In the genomic region with DNA sequence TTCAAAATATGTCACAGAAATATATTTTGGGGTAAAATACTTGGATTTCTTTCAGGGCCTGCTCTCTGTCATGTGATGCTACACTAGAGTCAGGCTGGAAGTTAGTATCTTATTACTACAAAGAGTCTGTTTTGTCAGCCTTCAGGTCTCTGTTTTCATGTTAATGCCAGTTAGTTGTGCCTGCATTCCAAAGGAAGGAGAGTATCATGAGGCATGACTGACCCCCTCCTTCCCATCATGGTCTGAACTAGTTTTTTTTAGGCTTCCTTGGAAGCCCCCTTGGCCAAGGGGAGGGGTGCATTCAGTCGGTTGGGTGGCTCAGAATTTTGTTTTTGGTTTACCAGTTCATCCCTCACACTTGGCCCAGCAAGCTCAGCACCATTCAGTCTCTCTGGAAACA, we compare ENCODE assay signal across 32 cellular contexts.
"Had no signal": no experiment of that assay in that cellular context is flagged by ENCODE, and none has a peak within 500 bp of the region (broad histone marks: within the 10 kb centered on the region; RNA-seq: fewer than 3 reads in every experiment).

No MANE protein-coding gene starts in this region.

- DNase-seq: activated CD4-positive, alpha-beta memory T cell treated with anti-CD3 and anti-CD28 coated beads for 36 hours; activated CD4-positive, alpha-beta T cell treated with anti-CD3 and anti-CD28 coated beads, Interleukin-2, amount 10 ng/mL, durations not matched to agents 24 days and 14 days; activated CD8-positive, alpha-beta memory T cell treated with anti-CD3 and anti-CD28 coated beads, Interleukin-2, amount 50 U/mL, for 4 hours; activated effector memory CD4-positive, alpha-beta T cell treated with anti-CD3 and anti-CD28 coated beads, Interleukin-2, amount 50 U/mL, for 16 hours; activated naive CD4-positive, alpha-beta T cell treated with anti-CD3 and anti-CD28 coated beads for 36 hours; activated naive CD8-positive, alpha-beta T cell treated with anti-CD3 and anti-CD28 coated beads for 36 hours; activated T-cell treated with anti-CD3 and anti-CD28 coated beads, Interleukin-2, amount 50 U/mL, for 1 hour; adrenal gland; aorta; cortex of kidney; effector memory CD8-positive, alpha-beta T cell; head of caudate nucleus; hippocampal formation; immature natural killer cell; kidney; left colon; naive thymus-derived CD8-positive, alpha-beta T cell; occipital lobe; stimulated activated CD4-positive, alpha-beta T cell treated with anti-CD3 and anti-CD28 coated beads, Interleukin-1b, Interleukin-23, amount 100 ng/mL, for 48 hours; stimulated activated CD4-positive, alpha-beta T cell treated with anti-CD3 and anti-CD28 coated beads, Interleukin-4, amount 100 ng/mL, for 4 hours; stimulated activated CD8-positive, alpha-beta memory T cell treated with anti-CD3 and anti-CD28 coated beads, Interleukin-4, amount 100 ng/mL, for 48 hours; stomach; thyroid gland; upper lobe of left lung had no signal

- H3K9me3 ChIP-seq: adrenal gland, stomach, thyroid gland, upper lobe of left lung, vagina had no signal

- H3K27ac ChIP-seq: adrenal gland, cardiac muscle cell, parathyroid adenoma, right atrium auricular region, stomach, thyroid gland, upper lobe of left lung, vagina had no signal

- H3K4me2 ChIP-seq: smooth muscle cell had no signal

- FAIRE-seq: endothelial cell of umbilical vein, kidney had no signal

- ATAC-seq: activated CD4-positive, CD25-positive, alpha-beta regulatory T cell treated with anti-CD3 and anti-CD28 coated beads, Interleukin-2, amount 50 U/mL, for 24 hours; effector memory CD8-positive, alpha-beta T cell; left colon; naive thymus-derived CD8-positive, alpha-beta T cell; stimulated activated memory B cell treated with anti-CD40 and anti-IgM and Interleukin-4, amounts not matched to agents 10 μg/mL and 1 μg/mL and 100 μg/mL, for 72 hours had no signal

- H3K79me2 ChIP-seq: parathyroid adenoma had no signal

- H3K4me3 ChIP-seq: adrenal gland, cardiac muscle cell, right atrium auricular region, smooth muscle cell, stomach, thyroid gland, upper lobe of left lung, vagina had no signal

- H3K9ac ChIP-seq: parathyroid adenoma had no signal

- H2AFZ ChIP-seq: parathyroid adenoma had no signal

- H3K4me1 ChIP-seq: adrenal gland, parathyroid adenoma, right atrium auricular region, stomach, thyroid gland, upper lobe of left lung, vagina had no signal

- H3K27me3 ChIP-seq: adrenal gland, cardiac muscle cell, right atrium auricular region, stomach, thyroid gland, upper lobe of left lung, vagina had no signal

- H3K36me3 ChIP-seq: adrenal gland, cardiac muscle cell, right atrium auricular region, stomach, thyroid gland, upper lobe of left lung, vagina had no signal
